Comparison of ENCODE assay signal across 6 cellular contexts in the genomic region with DNA sequence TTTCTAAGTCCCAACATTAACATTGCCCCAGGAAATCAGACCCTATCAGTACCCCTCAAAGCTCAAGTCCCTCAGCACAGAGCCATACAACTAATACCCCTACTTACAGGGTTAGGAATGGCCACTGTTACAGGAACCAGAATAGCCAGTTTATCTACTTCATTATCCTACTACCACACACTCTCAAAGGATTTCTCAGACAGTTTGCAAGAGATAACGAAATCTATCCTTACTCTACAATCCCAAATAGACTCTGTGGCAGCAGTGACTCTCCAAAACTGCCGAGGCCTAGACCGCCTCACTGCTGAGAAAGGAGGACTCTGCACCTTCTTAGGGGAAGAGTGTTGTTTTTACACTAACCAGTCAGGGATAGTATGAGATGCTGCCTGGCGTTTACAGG. TPM values are rescaled to one million over a fixed set of nuclear protein-coding genes. Genes with fewer than 3 reads are reported as not detected.
"Had no signal": no experiment of that assay in that cellular context is flagged by ENCODE, and none has a peak within 500 bp of the region (broad histone marks: within the 10 kb centered on the region; RNA-seq: fewer than 3 reads in every experiment).

No MANE protein-coding gene starts in this region.

RNA-seq across cellular contexts. Expression of a gene that starts 48.2 kb away (rescaled TPM):
- total RNA-seq: GM23248, H4, H7, HFFc6, HT-29, IMR-90 had no signal
- polyA plus RNA-seq: GM23248, IMR-90 had no signal
